In the genomic region with DNA sequence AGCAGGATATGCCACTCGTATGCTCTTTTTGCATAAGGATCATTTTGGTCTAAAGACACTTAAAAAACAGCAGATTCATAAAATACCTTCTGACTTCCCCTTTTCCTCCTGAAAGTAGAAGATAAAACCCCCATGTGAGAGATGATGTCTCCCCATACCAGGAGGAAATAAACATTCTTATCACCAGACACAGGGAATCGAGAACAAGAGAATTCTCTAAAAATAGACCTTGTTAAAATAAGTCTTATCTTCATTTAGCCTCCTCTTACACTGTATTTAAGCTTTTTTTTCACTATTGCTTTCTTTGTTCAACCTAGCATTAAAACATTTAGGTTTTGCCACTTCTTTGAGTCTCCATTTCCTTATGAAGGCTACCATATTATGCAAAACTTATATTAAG, we compare ENCODE assay signal across 1 cellular context.
TF ChIP-seq lines count a peak whose summit lies in the region.

No MANE protein-coding gene starts in this region.

TF ChIP-seq in WTC11, 78 proteins besides CTCF, POLR2A, EP300 and RAD21 (continued from another document):
- TF ChIP-seq, protein P1, sequence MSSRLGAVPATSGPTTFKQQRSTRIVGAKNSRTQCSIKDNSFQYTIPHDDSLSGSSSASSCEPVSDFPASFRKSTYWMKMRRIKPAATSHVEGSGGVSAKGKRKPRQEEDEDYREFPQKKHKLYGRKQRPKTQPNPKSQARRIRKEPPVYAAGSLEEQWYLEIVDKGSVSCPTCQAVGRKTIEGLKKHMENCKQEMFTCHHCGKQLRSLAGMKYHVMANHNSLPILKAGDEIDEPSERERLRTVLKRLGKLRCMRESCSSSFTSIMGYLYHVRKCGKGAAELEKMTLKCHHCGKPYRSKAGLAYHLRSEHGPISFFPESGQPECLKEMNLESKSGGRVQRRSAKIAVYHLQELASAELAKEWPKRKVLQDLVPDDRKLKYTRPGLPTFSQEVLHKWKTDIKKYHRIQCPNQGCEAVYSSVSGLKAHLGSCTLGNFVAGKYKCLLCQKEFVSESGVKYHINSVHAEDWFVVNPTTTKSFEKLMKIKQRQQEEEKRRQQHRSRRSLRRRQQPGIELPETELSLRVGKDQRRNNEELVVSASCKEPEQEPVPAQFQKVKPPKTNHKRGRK (CRISPR knock-in tag; IDR thresholded peaks at IDR 0.05; ENCODE audit: borderline replicate concordance) = no peak
- TF ChIP-seq, protein P2, sequence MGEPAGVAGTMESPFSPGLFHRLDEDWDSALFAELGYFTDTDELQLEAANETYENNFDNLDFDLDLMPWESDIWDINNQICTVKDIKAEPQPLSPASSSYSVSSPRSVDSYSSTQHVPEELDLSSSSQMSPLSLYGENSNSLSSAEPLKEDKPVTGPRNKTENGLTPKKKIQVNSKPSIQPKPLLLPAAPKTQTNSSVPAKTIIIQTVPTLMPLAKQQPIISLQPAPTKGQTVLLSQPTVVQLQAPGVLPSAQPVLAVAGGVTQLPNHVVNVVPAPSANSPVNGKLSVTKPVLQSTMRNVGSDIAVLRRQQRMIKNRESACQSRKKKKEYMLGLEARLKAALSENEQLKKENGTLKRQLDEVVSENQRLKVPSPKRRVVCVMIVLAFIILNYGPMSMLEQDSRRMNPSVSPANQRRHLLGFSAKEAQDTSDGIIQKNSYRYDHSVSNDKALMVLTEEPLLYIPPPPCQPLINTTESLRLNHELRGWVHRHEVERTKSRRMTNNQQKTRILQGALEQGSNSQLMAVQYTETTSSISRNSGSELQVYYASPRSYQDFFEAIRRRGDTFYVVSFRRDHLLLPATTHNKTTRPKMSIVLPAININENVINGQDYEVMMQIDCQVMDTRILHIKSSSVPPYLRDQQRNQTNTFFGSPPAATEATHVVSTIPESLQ (CRISPR knock-in tag; IDR thresholded peaks at IDR 0.05) = no peak
TF ChIP-seq in WTC11: peak in this region for 0.
